ENCODE assay signal across 31 cellular contexts in the genomic region with DNA sequence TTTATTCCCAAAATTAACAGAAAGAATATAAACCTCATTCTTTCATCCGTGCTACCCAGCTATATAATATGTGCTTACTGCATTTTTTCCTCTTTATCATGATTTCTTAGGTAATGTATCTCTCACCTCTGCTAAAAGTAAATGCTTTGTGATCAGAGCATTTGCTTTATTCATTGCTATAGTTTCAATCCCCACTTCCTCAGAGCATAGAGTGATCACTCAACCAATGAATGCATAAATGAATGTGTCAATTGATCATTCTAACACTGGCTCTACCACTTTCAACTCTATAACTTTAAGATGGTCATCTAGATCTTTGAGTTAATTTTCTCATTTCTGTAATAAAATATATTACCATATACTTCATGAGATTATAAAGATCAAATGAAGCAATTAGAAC.
"Had no signal": no experiment of that assay in that cellular context is flagged by ENCODE, and none has a peak within 500 bp of the region (broad histone marks: within the 10 kb centered on the region; RNA-seq: fewer than 3 reads in every experiment).

No MANE protein-coding gene starts in this region.

- FAIRE-seq: islet of Langerhans, kidney had no signal

- H3K4me1 Mint-ChIP-seq: immature natural killer cell; stimulated activated memory B cell treated with anti-CD40 and anti-IgM and Interleukin-4, amounts not matched to agents 10 μg/mL and 1 μg/mL and 100 μg/mL, for 72 hours had no signal

- H3K4me3 Mint-ChIP-seq: immature natural killer cell; naive thymus-derived CD8-positive, alpha-beta T cell; nephron; neural crest cell; stimulated activated memory B cell treated with anti-CD40 and anti-IgM and Interleukin-4, amounts not matched to agents 10 μg/mL and 1 μg/mL and 100 μg/mL, for 72 hours had no signal

- H3K27me3 ChIP-seq: left lung, ovary, stomach, testis, thyroid gland, transverse colon, upper lobe of left lung, vagina had no signal

- H3K9me3 Mint-ChIP-seq: nephron, neural crest cell had no signal

- H3K27me3 Mint-ChIP-seq: naive thymus-derived CD8-positive, alpha-beta T cell; stimulated activated memory B cell treated with anti-CD40 and anti-IgM and Interleukin-4, amounts not matched to agents 10 μg/mL and 1 μg/mL and 100 μg/mL, for 72 hours had no signal

- H3K9me3 ChIP-seq: left lung, lower lobe of right lung, ovary, prostate gland, stomach, testis, thyroid gland, transverse colon, upper lobe of left lung, vagina had no signal

- H3K36me3 ChIP-seq: left lung, lower lobe of right lung, ovary, prostate gland, stomach, thyroid gland, transverse colon, upper lobe of left lung, vagina had no signal

- DNase-seq: hypothalamus; immature natural killer cell; kidney; left colon; left lung; lower lobe of right lung; mammary epithelial cell; mesenchymal stem cell; naive thymus-derived CD8-positive, alpha-beta T cell; ovary; posterior cingulate gyrus; retina; right cardiac atrium; stimulated activated CD4-positive, alpha-beta T cell treated with anti-CD3 and anti-CD28 coated beads, Interleukin-12 subunit alpha, Interleukin-12 subunit beta, amount 100 ng/mL, for 4 hours; stimulated activated CD4-positive, alpha-beta T cell treated with anti-CD3 and anti-CD28 coated beads, Interleukin-15, amount 100 ng/mL, for 24 hours; stimulated activated CD4-positive, alpha-beta T cell treated with anti-CD3 and anti-CD28 coated beads, Interleukin-4, amount 100 ng/mL, for 4 hours; stimulated activated CD8-positive, alpha-beta memory T cell treated with anti-CD3 and anti-CD28 coated beads, Interleukin-4, amount 100 ng/mL, for 48 hours; stimulated activated naive CD8-positive, alpha-beta T cell treated with anti-CD3 and anti-CD28 coated beads, Interleukin-15, Interleukin-2, amounts not matched to agents 100 U/mL and 50 U/mL, for 24 hours; stomach; testis; thyroid gland; transverse colon; upper lobe of left lung had no signal

- H3K4me1 ChIP-seq: left lung, lower lobe of right lung, prostate gland, stomach, testis, thyroid gland, transverse colon, upper lobe of left lung, vagina had no signal

- H3K27ac ChIP-seq: left lung, lower lobe of right lung, ovary, prostate gland, skin epidermis, stomach, testis, thyroid gland, transverse colon, upper lobe of left lung, vagina had no signal

- H3K36me3 Mint-ChIP-seq: immature natural killer cell; naive thymus-derived CD8-positive, alpha-beta T cell; stimulated activated memory B cell treated with anti-CD40 and anti-IgM and Interleukin-4, amounts not matched to agents 10 μg/mL and 1 μg/mL and 100 μg/mL, for 72 hours had no signal

- H3K4me3 ChIP-seq: left lung, lower lobe of right lung, ovary, prostate gland, skin epidermis, stomach, testis, thyroid gland, transverse colon, upper lobe of left lung, vagina had no signal

- H3K27ac Mint-ChIP-seq: immature natural killer cell; naive thymus-derived CD8-positive, alpha-beta T cell; nephron; stimulated activated memory B cell treated with anti-CD40 and anti-IgM and Interleukin-4, amounts not matched to agents 10 μg/mL and 1 μg/mL and 100 μg/mL, for 72 hours had no signal

- ATAC-seq: left colon; left lung; lower lobe of right lung; naive thymus-derived CD8-positive, alpha-beta T cell; right cardiac atrium; sciatic nerve; stimulated activated memory B cell treated with anti-CD40 and anti-IgM and Interleukin-4, amounts not matched to agents 10 μg/mL and 1 μg/mL and 100 μg/mL, for 72 hours; stimulated activated naive CD8-positive, alpha-beta T cell treated with anti-CD3 and anti-CD28 coated beads, Interleukin-15, Interleukin-2, amounts not matched to agents 100 U/mL and 50 U/mL, for 24 hours had no signal
